In genomic region chr11:18934195-18934808, GRCh38 we compare ENCODE assay signal across 32 cellular contexts. TPM values are rescaled to one million over a fixed set of nuclear protein-coding genes. Genes with fewer than 3 reads are reported as not detected.
"Had no signal": no experiment of that assay in that cellular context is flagged by ENCODE, and none has a peak within 500 bp of the region (broad histone marks: within the 10 kb centered on the region; RNA-seq: fewer than 3 reads in every experiment).

No MANE protein-coding gene starts in this region.

- ATAC-seq: gastrocnemius medialis, left cardiac atrium, left ventricle myocardium superior, sciatic nerve had no signal

- H3K36me3 ChIP-seq: gastrocnemius medialis, neutrophil, upper lobe of left lung had no signal

- H3K4me3 ChIP-seq: gastrocnemius medialis, skin epidermis, upper lobe of left lung had no signal

- H3K9me3 Mint-ChIP-seq: nephron; stimulated activated naive CD8-positive, alpha-beta T cell treated with anti-CD3 and anti-CD28 coated beads, Interleukin-15, Interleukin-2, amounts not matched to agents 100 ng/mL and 50 ng/mL, for 24 hours had no signal

- H3K27ac Mint-ChIP-seq: activated naive CD8-positive, alpha-beta T cell; nephron; stimulated activated naive CD8-positive, alpha-beta T cell treated with anti-CD3 and anti-CD28 coated beads, Interleukin-15, Interleukin-2, amounts not matched to agents 100 ng/mL and 50 ng/mL, for 24 hours had no signal

- H3K4me1 ChIP-seq: gastrocnemius medialis, upper lobe of left lung had no signal

- H3K4me3 Mint-ChIP-seq: activated naive CD8-positive, alpha-beta T cell; nephron; stimulated activated naive CD8-positive, alpha-beta T cell treated with anti-CD3 and anti-CD28 coated beads, Interleukin-15, Interleukin-2, amounts not matched to agents 100 ng/mL and 50 ng/mL, for 24 hours had no signal

- H3K9me3 ChIP-seq: gastrocnemius medialis, neutrophil, upper lobe of left lung had no signal

- H3K4me1 Mint-ChIP-seq: nephron had no signal

- H3K27me3 ChIP-seq: gastrocnemius medialis, upper lobe of left lung had no signal

- DNase-seq: activated CD4-positive, alpha-beta T cell treated with anti-CD3 and anti-CD28 coated beads for 1 hour; activated CD4-positive, alpha-beta T cell treated with anti-CD3 and anti-CD28 coated beads, Interleukin-2, amount 50 U/mL, for 1 hour; activated effector memory CD4-positive, alpha-beta T cell treated with Interleukin-2 at 50 U/mL for 16 hours; activated naive CD4-positive, alpha-beta T cell treated with Interleukin-2 at 50 U/mL for 16 hours; activated T-cell treated with anti-CD3 and anti-CD28 coated beads for 4 hours; anterior cingulate cortex; effector CD8-positive, alpha-beta T cell; erythroblast; gastrocnemius medialis; glutamatergic neuron; left cardiac atrium; left ventricle myocardium superior; mammary epithelial cell; stimulated activated CD4-positive, alpha-beta T cell treated with anti-CD3 and anti-CD28 coated beads, Interleukin-12 subunit alpha, Interleukin-12 subunit beta, amount 100 ng/mL, for 4 hours; stimulated activated CD4-positive, alpha-beta T cell treated with anti-CD3 and anti-CD28 coated beads, Interleukin-4, amount 100 ng/mL, for 1 hour had no signal

- H3K27ac ChIP-seq: gastrocnemius medialis, neutrophil, skin epidermis, upper lobe of left lung, VCaP had no signal

- H3K36me3 Mint-ChIP-seq: activated naive CD8-positive, alpha-beta T cell had no signal

RNA-seq across cellular contexts. Expression of gene MRGPRX1, which starts 4.9 kb away (rescaled TPM):
- total RNA-seq: dermis microvascular lymphatic vessel endothelial cell; gastrocnemius medialis; left cardiac atrium; left ventricle myocardium superior; mammary epithelial cell; mucosa of gallbladder; osteocyte; posterior vena cava; renal cortical epithelial cell; sciatic nerve; subcutaneous adipose tissue; T-helper 1 cell treated with Interleukin-12 subunit alpha and Interleukin-12 subunit beta and Interleukin-4 antibody, amounts not matched to agents 30 ng/mL and 1 ng/mL, for 36 hours; upper lobe of left lung had no signal
- polyA plus RNA-seq: adipose tissue, keratinocyte, mammary epithelial cell had no signal
